Comparison of ENCODE assay signal across 1 cellular context in genomic region chr14:102363182-102363952, GRCh38.
TF ChIP-seq lines count a peak whose summit lies in the region.

No MANE protein-coding gene starts in this region.

TF ChIP-seq in GM12878, 131 proteins besides CTCF, POLR2A, EP300 and RAD21:
- TF ChIP-seq DPF2 (IDR thresholded peaks at IDR 0.05) (0 out of 2 replicates have a peak, but pooled peaks have one; percentile 3), NKRF (conservative IDR thresholded peaks at IDR 0.05) (peak; percentile 41; the same call in 1 of the 2 replicates), STAT1 (conservative IDR thresholded peaks at IDR 0.05) (no peak), FOXK2 (IDR thresholded peaks at IDR 0.05) (no peak), POU2F2 (IDR thresholded peaks at IDR 0.05; ENCODE audit: borderline replicate concordance, low read depth, low read length) (no peak), ATF7 (IDR thresholded peaks at IDR 0.05; ENCODE audit: low read depth) (no peak), IRF5 (IDR thresholded peaks at IDR 0.05; ENCODE audit: borderline replicate concordance) (no peak), E4F1 (IDR thresholded peaks at IDR 0.05; ENCODE audit: borderline replicate concordance, partially characterized antibody) (no peak), TARDBP (IDR thresholded peaks at IDR 0.05; ENCODE audit: borderline replicate concordance) (no peak), MEF2B (IDR thresholded peaks at IDR 0.05; ENCODE audit: partially characterized antibody, poor library complexity, severe bottlenecking) (no peak), IKZF1 (conservative IDR thresholded peaks at IDR 0.05) (peak; percentile 61; the same call in 1 of the 2 replicates), SMAD5 (IDR thresholded peaks at IDR 0.05; ENCODE audit: low read depth) (no peak), CREM (IDR thresholded peaks at IDR 0.05; ENCODE audit: low read depth) (no peak)
